Comparison of ENCODE assay signal across 16 cellular contexts in the genomic region with DNA sequence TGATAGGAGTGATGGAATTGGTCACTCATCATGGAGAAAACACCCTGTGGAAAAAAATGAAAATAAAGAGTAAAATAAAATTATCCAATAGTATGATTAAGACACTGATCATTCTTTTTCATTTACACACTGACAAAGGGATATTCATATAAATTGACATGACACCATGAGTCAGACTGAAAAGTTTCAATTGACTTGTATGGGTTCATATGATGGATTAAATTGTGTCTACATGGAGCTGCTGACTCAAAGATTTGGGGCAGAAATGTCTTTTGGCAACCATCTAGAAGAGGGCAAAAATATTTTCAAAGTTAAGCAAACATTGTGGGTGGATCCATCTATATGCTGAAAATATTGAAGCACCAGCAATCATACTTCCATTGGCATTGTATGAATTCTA.
DNase-seq lines count a peak whose midpoint lies in the region; ATAC-seq, FAIRE-seq and TF ChIP-seq lines count a peak whose summit lies in the region.
"Had no signal": no experiment of that assay in that cellular context is flagged by ENCODE, and none has a peak within 500 bp of the region (broad histone marks: within the 10 kb centered on the region; RNA-seq: fewer than 3 reads in every experiment).

No MANE protein-coding gene starts in this region.

- no peak overlapping the region for H3K9ac ChIP-seq in keratinocyte (ENCODE audit: control insufficient read depth, extremely low read depth, insufficient read depth, low read length)
- H3K9ac ChIP-seq in Karpas-422 (ENCODE audit: low read length): no peak overlapping the region

- no peaks in the 10 kb centered on the region for H4K20me1 ChIP-seq in keratinocyte (ENCODE audit: control insufficient read depth, extremely low read depth, insufficient read depth, low read length)
- H4K20me1 ChIP-seq in Karpas-422 (ENCODE audit: insufficient read depth, low read depth, low read length): no peaks in the 10 kb centered on the region

- H3K4me3 Mint-ChIP-seq in activated CD4-positive, alpha-beta T cell treated with anti-CD3 and anti-CD28 coated beads for 36 hours: no peak overlapping the region
- H3K4me3 Mint-ChIP-seq: CD14-positive monocyte; CD8-positive, alpha-beta T cell had no signal

- H3K4me3 ChIP-seq in RWPE2 (ENCODE audit: severe bottlenecking) (no peak overlapping the region), keratinocyte (ENCODE audit: control insufficient read depth in 2 of 3, extremely low read depth in 1 of 3, insufficient read depth in 2 of 3, low read depth in 1 of 3, low read length in 3 of 3) (no peak overlapping the region), Karpas-422 (ENCODE audit: low read length) (no peak overlapping the region), WERI-Rb-1 (ENCODE audit: low read depth, low read length) (no peak overlapping the region)

- dilution Hi-C loops in keratinocyte (cut with MboI; ENCODE audit: extremely low pct_ligation_motif_present, low sequenced_read_pairs): no loop called here

- H2AFZ ChIP-seq in keratinocyte (ENCODE audit: control insufficient read depth, low read length) (no peak overlapping the region), Karpas-422 (ENCODE audit: low read length) (no peak overlapping the region)

- H3K36me3 ChIP-seq in RWPE2 (ENCODE audit: low read depth) (no peaks in the 10 kb centered on the region), keratinocyte (ENCODE audit: control insufficient read depth in 2 of 2, extremely low read depth in 1 of 2, insufficient read depth in 2 of 2, low read length in 2 of 2) (no peaks in the 10 kb centered on the region), Karpas-422 (ENCODE audit: insufficient read depth, low read length) (no peaks in the 10 kb centered on the region), WERI-Rb-1 (no peaks in the 10 kb centered on the region)

- H3K27ac Mint-ChIP-seq in activated CD4-positive, alpha-beta T cell treated with anti-CD3 and anti-CD28 coated beads for 36 hours: no peak overlapping the region
- H3K27ac Mint-ChIP-seq: CD14-positive monocyte; CD8-positive, alpha-beta T cell had no signal

- TF ChIP-seq CTCF in RWPE2 (IDR thresholded peaks at IDR 0.05; ENCODE audit: poor library complexity, severe bottlenecking) (no peak), keratinocyte (optimal IDR thresholded peaks at IDR 0.05 in 1 of 3, IDR thresholded peaks at IDR 0.05 in 1 of 3, conservative IDR thresholded peaks at IDR 0.05 in 1 of 3; ENCODE audit: extremely low read depth in 1 of 3, insufficient read depth in 2 of 3, low read length in 3 of 3) (no peak), WERI-Rb-1 (IDR thresholded peaks at IDR 0.05; ENCODE audit: low read depth, low read length) (no peak)

- H3K9me3 ChIP-seq in RWPE2 (ENCODE audit: severe bottlenecking): no peaks in the 10 kb centered on the region
- H3K9me3 ChIP-seq in keratinocyte (ENCODE audit: control insufficient read depth, low read depth, low read length): no peaks in the 10 kb centered on the region
- H3K9me3 ChIP-seq in Karpas-422 (ENCODE audit: low read length): no peaks in the 10 kb centered on the region
- no peaks in the 10 kb centered on the region for H3K9me3 ChIP-seq in WERI-Rb-1 (ENCODE audit: severe bottlenecking)
- H3K9me3 ChIP-seq: Caco-2 had no signal

- H3K27ac ChIP-seq in RWPE2 (ENCODE audit: poor library complexity, severe bottlenecking): no peak overlapping the region
- peak overlapping the region; percentile 1 for H3K27ac ChIP-seq in epithelial cell of prostate
- H3K27ac ChIP-seq in keratinocyte (ENCODE audit: control insufficient read depth, insufficient read depth, low read length): no peak overlapping the region
- H3K27ac ChIP-seq in Karpas-422 (ENCODE audit: low read length): no peak overlapping the region
- H3K27ac ChIP-seq in WERI-Rb-1: no peak overlapping the region
- H3K27ac ChIP-seq: 22Rv1 had no signal

- H3K27me3 ChIP-seq in RWPE2 (ENCODE audit: insufficient read depth, poor library complexity, severe bottlenecking) (no peaks in the 10 kb centered on the region), keratinocyte (ENCODE audit: control insufficient read depth, extremely low read depth, insufficient read depth, low read length) (no peaks in the 10 kb centered on the region), Karpas-422 (ENCODE audit: low read length) (no peaks in the 10 kb centered on the region), WERI-Rb-1 (ENCODE audit: insufficient read depth, low read depth, severe bottlenecking) (no peaks in the 10 kb centered on the region)

- H3K4me2 ChIP-seq in keratinocyte (ENCODE audit: control insufficient read depth, extremely low read depth, insufficient read depth, low read depth, low read length) (no peak overlapping the region), Karpas-422 (ENCODE audit: low read depth, low read length, poor library complexity, severe bottlenecking) (no peak overlapping the region)

- no peaks in the 10 kb centered on the region for H3K36me3 Mint-ChIP-seq in activated CD4-positive, alpha-beta T cell treated with anti-CD3 and anti-CD28 coated beads for 36 hours (ENCODE audit: low read depth)
- H3K36me3 Mint-ChIP-seq: CD14-positive monocyte; CD8-positive, alpha-beta T cell had no signal

- CTCF ChIA-PET in activated CD4-positive, alpha-beta T cell treated with anti-CD3 and anti-CD28 coated beads for 36 hours (lab: Charles Lee): no interaction called here

- H3K9me1 ChIP-seq in keratinocyte (ENCODE audit: control insufficient read depth, extremely low read depth, insufficient read depth, low read length): no peaks in the 10 kb centered on the region

- intact Hi-C loops in activated CD4-positive, alpha-beta T cell treated with anti-CD3 and anti-CD28 coated beads for 36 hours (cut with DNase I, micrococcal nuclease): no loop called here

- no peaks in the 10 kb centered on the region for H3K4me1 Mint-ChIP-seq in activated CD4-positive, alpha-beta T cell treated with anti-CD3 and anti-CD28 coated beads for 36 hours
- H3K4me1 Mint-ChIP-seq: CD14-positive monocyte had no signal

- POLR2A ChIA-PET in activated CD4-positive, alpha-beta T cell treated with anti-CD3 and anti-CD28 coated beads for 36 hours (lab: Charles Lee): no interaction called here

- no peaks in the 10 kb centered on the region for H3K4me1 ChIP-seq in RWPE2 (ENCODE audit: insufficient read depth, poor library complexity, severe bottlenecking)
- H3K4me1 ChIP-seq in keratinocyte (ENCODE audit: control insufficient read depth, extremely low read depth, insufficient read depth, low read length): no peaks in the 10 kb centered on the region
- no peaks in the 10 kb centered on the region for H3K4me1 ChIP-seq in Karpas-422 (ENCODE audit: low read length)
- H3K4me1 ChIP-seq: Caco-2 had no signal

- peaks cover 5% of the 10 kb centered on the region for H3K27me3 Mint-ChIP-seq in activated CD4-positive, alpha-beta T cell treated with anti-CD3 and anti-CD28 coated beads for 36 hours

- ATAC-seq in activated CD4-positive, alpha-beta T cell treated with anti-CD3 and anti-CD28 coated beads for 36 hours: peak; percentile 64
- ATAC-seq in RWPE2 (ENCODE audit: low read depth): peak; percentile 33; the same call in 1 of the 3 replicates
- no peak for ATAC-seq in GM21447 (IDR thresholded peaks at IDR 0.05; ENCODE audit: unreplicated experiment)
- ATAC-seq: CD8-positive, alpha-beta T cell; HCT116 had no signal

- no peak for DNase-seq in activated CD4-positive, alpha-beta T cell treated with anti-CD3 and anti-CD28 coated beads for 36 hours
- DNase-seq in activated CD4-positive, alpha-beta T cell treated with anti-CD3 and anti-CD28 coated beads for 1 hour: no peak
- DNase-seq in RWPE2 (ENCODE audit: low spot score): no peak
- peak; percentile 33 for DNase-seq in epithelial cell of prostate (ENCODE audit: low read depth, low spot score)
- DNase-seq in keratinocyte (ENCODE audit: low read depth, low spot score): peak; percentile 4
- DNase-seq in Karpas-422: no peak
- no peak for DNase-seq in WERI-Rb-1
- DNase-seq: Caco-2; CD8-positive, alpha-beta T cell; DND-41; GDM1 had no signal

- H3K79me2 ChIP-seq in keratinocyte (ENCODE audit: control insufficient read depth, insufficient read depth, low read length) (no peaks in the 10 kb centered on the region), Karpas-422 (ENCODE audit: low read length) (no peaks in the 10 kb centered on the region)

- FAIRE-seq in keratinocyte (lab: Jason Lieb, UNC): no peak
- FAIRE-seq: GM12892 had no signal

- no peaks in the 10 kb centered on the region for H3K9me2 ChIP-seq in Karpas-422 (replicated peaks; ENCODE audit: insufficient read depth, low read length)

- H3K9me3 Mint-ChIP-seq in activated CD4-positive, alpha-beta T cell treated with anti-CD3 and anti-CD28 coated beads for 36 hours (ENCODE audit: low read depth): no peaks in the 10 kb centered on the region
- H3K9me3 Mint-ChIP-seq: CD8-positive, alpha-beta T cell had no signal

Comparison
In these comparisons a context has a peak if more than half of its experiments do, and no peak if none do; other contexts are left out.
1. DNase-seq: peak in epithelial cell of prostate (single experiment) and keratinocyte (single experiment); none in activated CD4-positive, alpha-beta T cell treated with anti-CD3 and anti-CD28 coated beads for 36 hours (single experiment), activated CD4-positive, alpha-beta T cell treated with anti-CD3 and anti-CD28 coated beads for 1 hour (single experiment), RWPE2 (single experiment), Karpas-422 (single experiment) and WERI-Rb-1 (single experiment).